In the genomic region with DNA sequence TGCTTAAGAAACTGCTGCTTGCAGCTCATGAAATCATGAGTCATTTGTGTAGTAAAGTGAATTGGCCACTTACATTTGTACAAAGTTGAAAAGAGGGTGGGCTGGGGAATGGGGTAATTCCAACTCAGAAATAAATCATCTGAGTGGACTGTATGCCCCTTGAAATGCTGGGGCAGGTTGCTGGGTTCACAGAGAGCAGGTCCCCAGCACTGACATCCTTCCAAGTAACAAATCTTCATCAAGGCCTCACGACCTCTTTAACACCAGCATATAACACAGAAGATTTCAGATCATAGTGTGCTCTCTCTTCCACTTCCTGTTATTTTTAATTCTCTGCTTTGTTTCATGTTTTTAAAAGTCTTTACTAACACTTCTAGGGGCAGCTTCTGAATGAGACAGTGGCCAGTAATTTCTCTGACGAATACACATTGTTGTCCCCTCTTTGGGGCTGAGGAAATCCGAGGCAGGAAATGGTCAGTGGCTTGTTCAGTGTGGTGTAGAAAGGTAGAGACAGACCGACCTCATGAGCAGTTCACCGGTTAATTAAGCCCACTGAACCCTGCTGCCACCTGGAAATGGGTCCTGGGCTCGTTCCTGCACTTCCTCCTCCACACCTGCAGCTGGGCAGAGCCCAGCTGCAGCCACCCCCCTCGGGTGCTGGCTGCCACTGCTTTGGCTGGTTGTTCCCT, we compare ENCODE assay signal across 9 cellular contexts.
DNase-seq lines count a peak whose midpoint lies in the region; ATAC-seq, FAIRE-seq and TF ChIP-seq lines count a peak whose summit lies in the region.
"Had no signal": no experiment of that assay in that cellular context is flagged by ENCODE, and none has a peak within 500 bp of the region (broad histone marks: within the 10 kb centered on the region; RNA-seq: fewer than 3 reads in every experiment).

No MANE protein-coding gene starts in this region.

- H2AFZ ChIP-seq in OCI-LY7 (ENCODE audit: low read length): peak overlapping the region; percentile 76; the same call in 1 of the 2 replicates

- no peaks in the 10 kb centered on the region for H3K36me3 ChIP-seq in OCI-LY7 (ENCODE audit: insufficient read depth, low read length)
- H3K36me3 ChIP-seq in SJCRH30: no peaks in the 10 kb centered on the region

- ATAC-seq in HG02759 (IDR thresholded peaks at IDR 0.05; ENCODE audit: unreplicated experiment): peak; percentile 87

- TSS peak; percentile 67 for BruUV-seq in OCI-LY7 (replicated peaks; lab: Mats Ljungman, UMichigan)

- H3K4me3 ChIP-seq in OCI-LY7 (ENCODE audit: low read depth, low read length, poor library complexity, severe bottlenecking) (peak overlapping the region; percentile 36), SJCRH30 (no peak overlapping the region)

- TF ChIP-seq CTCF in OCI-LY7 (conservative IDR thresholded peaks at IDR 0.05; ENCODE audit: low read length) (no peak), nephron progenitor cell (IDR thresholded peaks at IDR 0.05) (no peak)

- no peaks in the 10 kb centered on the region for H4K20me1 ChIP-seq in OCI-LY7 (ENCODE audit: insufficient read depth, low read length)

- no peaks in the 10 kb centered on the region for H3K9me3 Mint-ChIP-seq in nephron progenitor cell

- CTCF ChIA-PET in OCI-LY7 (lab: Charles Lee; ENCODE audit: unreplicated experiment): interaction anchor here (0.9 to 1.4 kb wide), 2 partner anchors 15 to 42 kb away, joined by 3 to 4 read pairs; no protein-coding TSS in a partner anchor

- peak overlapping the region; percentile 70 for H3K4me2 ChIP-seq in OCI-LY7 (ENCODE audit: low read length)

- H3K4me3 Mint-ChIP-seq in nephron progenitor cell: peak overlapping the region; percentile 4

- DNase-seq in SIG-M5 treated with dmso at 0.1 percent for 504 hours (lab: John Stamatoyannopoulos, UW; ENCODE audit: unreplicated experiment): peak; percentile 13
- DNase-seq in SIG-M5 (lab: John Stamatoyannopoulos, UW): no peak
- peak; percentile 93 for DNase-seq in OCI-LY7 (ENCODE audit: low spot score)
- DNase-seq in dermis blood vessel endothelial cell: peak; percentile 78
- peak; percentile 19 for DNase-seq in nephron progenitor cell
- no peak for DNase-seq in SJCRH30
- DNase-seq in frontal cortex (ENCODE audit: low spot score in 2 of 2): no peak

- H3K4me1 ChIP-seq in OCI-LY7 (ENCODE audit: insufficient read depth, low read length, poor library complexity, severe bottlenecking) (peaks cover 76% of the 10 kb centered on the region), SJCRH30 (peaks cover 17% of the 10 kb centered on the region)

- H3K9me3 ChIP-seq in OCI-LY7 (ENCODE audit: low read length): no peaks in the 10 kb centered on the region
- no peaks in the 10 kb centered on the region for H3K9me3 ChIP-seq in SJCRH30 (replicated peaks)

- intact Hi-C loops in OCI-LY7 (cut with micrococcal nuclease; ENCODE audit: unreplicated experiment): loop anchor here (1.0 to 10.0 kb wide), 5 partner anchors 30 to 1120 kb away; partner anchors contain the start of genes CEP57 and MAML2

- H3K27me3 Mint-ChIP-seq in nephron progenitor cell (ENCODE audit: low read depth, poor library complexity): no peaks in the 10 kb centered on the region

- no peak for FAIRE-seq in frontal cortex (lab: Jason Lieb, UNC)

- H3K27ac ChIP-seq in OCI-LY7 (ENCODE audit: low read depth, low read length, poor library complexity, severe bottlenecking) (peak overlapping the region; percentile 88), SJCRH30 (no peak overlapping the region)
- H3K27ac ChIP-seq: C4-2B had no signal

- H3K79me2 ChIP-seq in OCI-LY7 (ENCODE audit: insufficient read depth, low read depth, low read length): no peaks in the 10 kb centered on the region

- H3K9me2 ChIP-seq in OCI-LY7 (ENCODE audit: insufficient read depth, low read length): no peaks in the 10 kb centered on the region

- POLR2A ChIA-PET in OCI-LY7 (lab: Charles Lee): interaction anchor here (0.9 to 2.3 kb wide), 8 partner anchors 10 to 426 kb away, joined by 3 to 9 read pairs (median 4); partner anchors contain the start of genes CCDC82, FAM76B, JRKL and MAML2

- peaks cover 85% of the 10 kb centered on the region for H3K4me1 Mint-ChIP-seq in nephron progenitor cell

- H3K27ac Mint-ChIP-seq in nephron progenitor cell: peak overlapping the region; percentile 94

- peaks cover 6% of the 10 kb centered on the region for H3K36me3 Mint-ChIP-seq in nephron progenitor cell (ENCODE audit: low read depth)

- no peaks in the 10 kb centered on the region for H3K27me3 ChIP-seq in SJCRH30

Comparison
In these comparisons a context has a peak if more than half of its experiments do, and no peak if none do; other contexts are left out.
1. DNase-seq: peak in SIG-M5 treated with dmso at 0.1 percent for 504 hours (single experiment), OCI-LY7 (single experiment), dermis blood vessel endothelial cell (single experiment) and nephron progenitor cell (single experiment); none in SIG-M5 (single experiment), SJCRH30 (0 of 2) and frontal cortex (0 of 2).